In the genomic region with DNA sequence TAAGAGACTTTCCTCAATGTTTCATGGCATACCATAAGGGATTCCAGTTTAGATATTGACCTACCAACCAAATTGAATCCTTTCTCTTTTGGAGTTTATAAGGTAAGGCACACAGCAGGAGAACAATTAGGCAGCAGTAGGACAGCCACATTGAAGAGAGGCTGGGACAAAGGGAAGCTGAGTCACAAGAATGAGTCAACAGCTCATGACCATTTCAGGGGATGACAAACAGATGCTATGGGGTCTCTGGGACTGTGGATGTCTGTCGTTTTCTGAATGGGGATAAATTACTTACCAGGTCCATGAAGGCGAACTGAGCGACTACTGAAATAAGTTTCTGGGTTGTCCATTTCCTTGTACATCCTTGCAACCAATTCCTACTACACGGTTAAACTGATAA, we compare ENCODE assay signal across 20 cellular contexts. TPM values are rescaled to one million over a fixed set of nuclear protein-coding genes. Genes with fewer than 3 reads are reported as not detected.
DNase-seq lines count a peak whose midpoint lies in the region; ATAC-seq, FAIRE-seq and TF ChIP-seq lines count a peak whose summit lies in the region.
"Had no signal": no experiment of that assay in that cellular context is flagged by ENCODE, and none has a peak within 500 bp of the region (broad histone marks: within the 10 kb centered on the region; RNA-seq: fewer than 3 reads in every experiment).

No MANE protein-coding gene starts in this region.

- no peak overlapping the region for H2BK20ac ChIP-seq in H9 (ENCODE audit: low read depth, low read length, poor library complexity, severe bottlenecking)

- no peak overlapping the region for H4K91ac ChIP-seq in H9 (ENCODE audit: insufficient read length, low read depth, low read length)

- H2BK120ac ChIP-seq in H9 (ENCODE audit: low read depth, low read length, poor library complexity, severe bottlenecking): no peak overlapping the region

- H3K36me3 ChIP-seq in A673 (ENCODE audit: insufficient read depth, low read length, poor library complexity, severe bottlenecking): no peaks in the 10 kb centered on the region
- no peaks in the 10 kb centered on the region for H3K36me3 ChIP-seq in astrocyte (ENCODE audit: insufficient read depth, low read length)

- H2AFZ ChIP-seq in H9 (ENCODE audit: low read length) (no peak overlapping the region), astrocyte (ENCODE audit: low read depth, low read length) (peak overlapping the region; percentile 11)
- H2AFZ ChIP-seq: PC-9 had no signal

- H3T11ph ChIP-seq in H9 (ENCODE audit: low read length): no peak overlapping the region

- H2BK5ac ChIP-seq in H9 (ENCODE audit: insufficient read length, low read length): no peak overlapping the region

- no peak overlapping the region for H3K56ac ChIP-seq in H9 (ENCODE audit: insufficient read length, low read depth, low read length)

- no CpG with 5 or more reads among the region's 4 CpGs for WGBS in H9 (ENCODE audit: extremely low coverage, insufficient read length, low lambda C conversion rate)
- 89% methylated on average over 4 of the region's 4 CpGs for WGBS in right cardiac atrium

- H3K4me1 ChIP-seq in A673 (ENCODE audit: insufficient read depth, low read length, poor library complexity, severe bottlenecking) (no peaks in the 10 kb centered on the region), H9 (ENCODE audit: insufficient read depth, low read length) (no peaks in the 10 kb centered on the region), astrocyte (ENCODE audit: insufficient read depth, low read length) (peaks cover 22% of the 10 kb centered on the region), foreskin keratinocyte (no peaks in the 10 kb centered on the region), right cardiac atrium (ENCODE audit: control insufficient read depth, insufficient read depth, low read length) (no peaks in the 10 kb centered on the region)

- ATAC-seq in foreskin keratinocyte (peak; percentile 43), right cardiac atrium (no peak), HG03097 (IDR thresholded peaks at IDR 0.05; ENCODE audit: low FRiP score, unreplicated experiment) (no peak)
- ATAC-seq in activated naive CD4-positive, alpha-beta T cell treated with anti-CD3 and anti-CD28 coated beads, Interleukin-2, amount 50 U/mL, for 72 hours: no peak
- ATAC-seq: A549 had no signal

- no peak overlapping the region for H3K23ac ChIP-seq in H9 (ENCODE audit: insufficient read length, low read depth, low read length)

- H3K27me3 Mint-ChIP-seq in H9 (ENCODE audit: low read depth): no peaks in the 10 kb centered on the region
- no peaks in the 10 kb centered on the region for H3K27me3 Mint-ChIP-seq in astrocyte (ENCODE audit: low read depth, unreplicated experiment)

- BruUV-seq in A673 (replicated peaks; lab: Mats Ljungman, UMichigan): no TSS peak

- H3K23me2 ChIP-seq in H9 (ENCODE audit: insufficient read length, low read depth, low read length, poor library complexity, severe bottlenecking): no peaks in the 10 kb centered on the region

- intact Hi-C loops in A673 (cut with micrococcal nuclease; ENCODE audit: unreplicated experiment): no loop called here
- intact Hi-C loops in right cardiac atrium (cut with DNase I): no loop called here

- H2BK15ac ChIP-seq in H9 (ENCODE audit: low read depth, low read length): no peak overlapping the region

- no peak overlapping the region for H3K18ac ChIP-seq in H9 (ENCODE audit: insufficient read length, low read depth, low read length)

- DNase-seq in A673 (ENCODE audit: low spot score): peak; percentile 60
- DNase-seq in H9: no peak
- DNase-seq in astrocyte (ENCODE audit: low read depth): peak; percentile 35
- no peak for DNase-seq in foreskin keratinocyte
- no peak for DNase-seq in activated naive CD4-positive, alpha-beta T cell treated with anti-CD3 and anti-CD28 coated beads, Interleukin-2, amount 50 U/mL, for 72 hours (ENCODE audit: low spot score in 2 of 2)
- no peak for DNase-seq in right cardiac atrium
- DNase-seq in foreskin melanocyte: no peak
- DNase-seq: AML-193, Calu3, DND-41, NCI-H1092 treated with DMSO at 0.1 percent for 48 hours, NCI-H1694 treated with DMSO at 0.1 percent for 48 hours, NCI-H774, PC-9, SHP77, SW 1271 had no signal

- H3K27me3 ChIP-seq in A673 (replicated peaks; ENCODE audit: insufficient read depth, low read depth, low read length, poor library complexity) (no peaks in the 10 kb centered on the region), H9 (ENCODE audit: insufficient read depth, low read length) (no peaks in the 10 kb centered on the region), astrocyte (ENCODE audit: insufficient read depth, low read length) (no peaks in the 10 kb centered on the region), foreskin keratinocyte (no peaks in the 10 kb centered on the region), right cardiac atrium (ENCODE audit: control insufficient read depth, insufficient read depth) (no peaks in the 10 kb centered on the region)

- H3K36me3 Mint-ChIP-seq in H9 (ENCODE audit: insufficient read depth in 1 of 3, low read depth in 3 of 3) (peaks cover 0 to 5% (median 4%) of the 10 kb centered on the region in 3 experiments; a peak in 6 of 7 replicates), astrocyte (ENCODE audit: low read depth, unreplicated experiment) (no peaks in the 10 kb centered on the region)
- H3K36me3 Mint-ChIP-seq in activated naive CD4-positive, alpha-beta T cell treated with anti-CD3 and anti-CD28 coated beads, Interleukin-2, amount 50 U/mL, for 72 hours: peaks cover 0 to 7% of the 10 kb centered on the region in 2 donors

- CTCF ChIA-PET in A673 (lab: Charles Lee): no interaction called here

- H3K27ac ChIP-seq in A673 (ENCODE audit: low read depth, low read length, poor library complexity, severe bottlenecking) (no peak overlapping the region), H9 (ENCODE audit: insufficient read length, low read depth, low read length) (no peak overlapping the region), astrocyte (ENCODE audit: low read depth, low read length) (peak overlapping the region; percentile 10), foreskin keratinocyte (no peak overlapping the region), right cardiac atrium (ENCODE audit: low read length) (no peak overlapping the region)
- H3K27ac ChIP-seq: A549, KMS-11, PC-9 had no signal

- TF ChIP-seq CTCF in A673 (conservative IDR thresholded peaks at IDR 0.05; ENCODE audit: low read depth, low read length) (no peak), H9 (conservative IDR thresholded peaks at IDR 0.05) (no peak), astrocyte (IDR thresholded peaks at IDR 0.05; ENCODE audit: insufficient read depth, low read depth, low read length) (no peak), foreskin keratinocyte (conservative IDR thresholded peaks at IDR 0.05) (no peak)

- H2AK5ac ChIP-seq in H9 (ENCODE audit: insufficient read length, low read length): no peak overlapping the region

- FAIRE-seq in astrocyte (lab: Jason Lieb, UNC): no peak
- FAIRE-seq: A549, HTR-8/SVneo had no signal

- H2BK12ac ChIP-seq in H9 (ENCODE audit: insufficient read length, low read depth, low read length): peak overlapping the region; percentile 62

- H3K79me2 ChIP-seq in H9 (ENCODE audit: insufficient read depth, low read length) (no peaks in the 10 kb centered on the region), astrocyte (ENCODE audit: insufficient read depth, low read length) (no peaks in the 10 kb centered on the region)

- H3K4me2 ChIP-seq in H9 (ENCODE audit: insufficient read depth, insufficient read length, low read length): no peak overlapping the region
- no peak overlapping the region for H3K4me2 ChIP-seq in astrocyte (ENCODE audit: low read length)
- H3K4me2 ChIP-seq: A549, KMS-11, PC-9 had no signal

- peak overlapping the region in 1 of 3 experiments; percentile 43; a peak in 1 of 7 replicates for H3K27ac Mint-ChIP-seq in H9
- H3K27ac Mint-ChIP-seq in astrocyte (ENCODE audit: unreplicated experiment): no peak overlapping the region
- no peak overlapping the region for H3K27ac Mint-ChIP-seq in activated naive CD4-positive, alpha-beta T cell treated with anti-CD3 and anti-CD28 coated beads, Interleukin-2, amount 50 U/mL, for 72 hours

- no peak overlapping the region for H3K14ac ChIP-seq in H9 (ENCODE audit: insufficient read depth, low read length)

- H4K20me1 ChIP-seq in H9 (ENCODE audit: control insufficient read depth, insufficient read depth, insufficient read length) (no peaks in the 10 kb centered on the region), astrocyte (ENCODE audit: insufficient read depth, low read length) (no peaks in the 10 kb centered on the region)

- H3K79me1 ChIP-seq in H9 (ENCODE audit: insufficient read depth, low read depth, low read length, poor library complexity, severe bottlenecking): no peaks in the 10 kb centered on the region

- H3K4me3 Mint-ChIP-seq in H9 (no peak overlapping the region), astrocyte (ENCODE audit: unreplicated experiment) (no peak overlapping the region)

- H3K9ac ChIP-seq in H9 (ENCODE audit: extremely low read depth, insufficient read length, low read length) (no peak overlapping the region), astrocyte (ENCODE audit: low read length) (no peak overlapping the region)
- H3K9ac ChIP-seq: KMS-11 had no signal

- no peak overlapping the region for H4K8ac ChIP-seq in H9 (replicated peaks; ENCODE audit: insufficient read length, low read depth, low read length)

- no peak overlapping the region for H3K4ac ChIP-seq in H9 (ENCODE audit: low read depth, low read length)

- H4K5ac ChIP-seq in H9 (ENCODE audit: insufficient read length, low read depth, low read length): no peak overlapping the region

- POLR2A ChIA-PET in A673 (lab: Charles Lee; ENCODE audit: low non-redundant PET): no interaction called here

- H3K9me3 ChIP-seq in A673 (ENCODE audit: low read depth, low read length, poor library complexity, severe bottlenecking) (no peaks in the 10 kb centered on the region), H9 (ENCODE audit: control insufficient read depth, low read depth, low read length) (no peaks in the 10 kb centered on the region), astrocyte (ENCODE audit: insufficient read depth, low read depth, low read length) (no peaks in the 10 kb centered on the region), right cardiac atrium (ENCODE audit: control insufficient read depth, low read length) (no peaks in the 10 kb centered on the region)

- peaks cover 4 to 10% of the 10 kb centered on the region in 2 experiments; a peak in 3 of 5 replicates for H3K9me3 Mint-ChIP-seq in H9
- peaks cover 8% of the 10 kb centered on the region for H3K9me3 Mint-ChIP-seq in astrocyte (ENCODE audit: unreplicated experiment)
- peaks cover 4 to 21% of the 10 kb centered on the region in 2 donors for H3K9me3 Mint-ChIP-seq in activated naive CD4-positive, alpha-beta T cell treated with anti-CD3 and anti-CD28 coated beads, Interleukin-2, amount 50 U/mL, for 72 hours

- H3K4me3 ChIP-seq in A673 (ENCODE audit: low read depth, low read length, poor library complexity, severe bottlenecking) (no peak overlapping the region), astrocyte (ENCODE audit: insufficient read depth, low read depth, low read length) (no peak overlapping the region), right cardiac atrium (ENCODE audit: low read length) (no peak overlapping the region)
- H3K4me3 ChIP-seq: A549, PC-9 had no signal

- H3K4me1 Mint-ChIP-seq in H9: peaks cover 0 to 4% of the 10 kb centered on the region in 2 experiments; a peak in 2 of 4 replicates
- peaks cover 20% of the 10 kb centered on the region for H3K4me1 Mint-ChIP-seq in astrocyte (ENCODE audit: low read depth, unreplicated experiment)

RNA-seq across cellular contexts. Expression of gene E2F7, which starts 48.6 kb away (rescaled TPM):
- total RNA-seq in A673 (2021) (26.7 and 28.1 TPM in 2 replicates), H9 (2021) (24.5 and 24.6 TPM in 2 replicates), astrocyte (21.5 and 26.2 TPM in 2 replicates), foreskin keratinocyte (20.8 and 22.3 TPM in 2 replicates), right cardiac atrium (under 1 TPM; 0.24 to 0.94 (median 0.39) TPM)
- polyA plus RNA-seq in foreskin keratinocyte (4.2 and 5.0 TPM in 2 replicates), right cardiac atrium (0.09 TPM)
- total RNA-seq in activated naive CD4-positive, alpha-beta T cell treated with anti-CD3 and anti-CD28 coated beads, Interleukin-2, amount 50 U/mL, for 72 hours: 10 to 100 TPM in 1 of 2 donors, 1 to 10 TPM in 1; 8.1 to 26.9 TPM

Comparison
In these comparisons a context has a peak if more than half of its experiments do, and no peak if none do; other contexts are left out.
1. DNase-seq: peak in A673 (single experiment) and astrocyte (single experiment); none in H9 (single experiment), foreskin keratinocyte (0 of 2), activated naive CD4-positive, alpha-beta T cell treated with anti-CD3 and anti-CD28 coated beads, Interleukin-2, amount 50 U/mL, for 72 hours (0 of 2), right cardiac atrium (0 of 3) and foreskin melanocyte (single experiment).
2. RNA of gene E2F7, which starts 48.6 kb away (total RNA-seq): 8.1 to 26.9 TPM in activated naive CD4-positive, alpha-beta T cell treated with anti-CD3 and anti-CD28 coated beads, Interleukin-2, amount 50 U/mL, for 72 hours, 26.7 to 28.1 TPM in A673, 21.5 to 26.2 TPM in astrocyte, 24.5 to 24.6 TPM in H9 and 20.8 to 22.3 TPM in foreskin keratinocyte; 0.24 to 0.94 TPM in right cardiac atrium; every median in the first group is over 4 times any median in the second.